In the genomic region with DNA sequence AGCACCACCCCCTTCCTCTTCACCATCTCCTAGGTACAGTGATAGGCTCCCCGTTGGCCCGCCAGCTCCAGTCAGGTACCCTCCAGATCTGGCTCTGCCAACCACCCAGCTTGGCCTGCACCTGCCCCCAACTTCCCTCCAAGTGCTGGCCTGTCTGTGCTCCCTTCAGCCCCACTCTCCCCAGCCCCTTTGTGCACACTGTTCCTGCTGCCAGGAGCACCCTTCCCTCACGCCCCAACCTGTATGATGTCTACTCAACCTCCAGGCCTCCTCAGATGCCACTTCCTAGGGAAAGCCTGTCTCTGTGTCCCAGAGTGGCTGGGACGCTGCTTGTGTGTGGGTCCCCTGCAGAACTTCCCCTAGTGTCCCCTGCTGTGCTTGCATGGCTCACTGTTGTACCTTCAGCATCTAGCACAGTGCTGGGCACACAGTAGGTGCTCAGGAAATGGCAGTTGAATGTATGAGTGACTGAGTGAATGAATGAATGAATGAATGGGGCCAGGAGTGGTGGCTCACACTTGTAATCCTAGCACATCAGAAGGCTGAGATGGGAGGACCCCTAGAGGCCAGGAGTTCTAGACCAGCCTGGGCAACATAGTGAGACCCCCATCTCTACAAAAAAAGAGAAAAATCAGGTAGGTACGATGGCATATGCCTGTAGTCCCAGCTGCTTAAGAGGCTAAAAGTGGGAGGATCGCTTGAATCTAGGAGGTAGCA, we compare ENCODE assay signal across 19 cellular contexts. TPM values are rescaled to one million over a fixed set of nuclear protein-coding genes. Genes with fewer than 3 reads are reported as not detected.
DNase-seq lines count a peak whose midpoint lies in the region; ATAC-seq and TF ChIP-seq lines count a peak whose summit lies in the region.
"Had no signal": no experiment of that assay in that cellular context is flagged by ENCODE, and none has a peak within 500 bp of the region (broad histone marks: within the 10 kb centered on the region; RNA-seq: fewer than 3 reads in every experiment).

No MANE protein-coding gene starts in this region.

- no peaks in the 10 kb centered on the region for H3K9me3 Mint-ChIP-seq in activated CD4-positive, alpha-beta T cell treated with anti-CD3 and anti-CD28 coated beads, Interleukin-2, amount 10 ng/mL, durations not matched to agents 24 days and 14 days
- H3K9me3 Mint-ChIP-seq: nephron had no signal

- H3K27me3 Mint-ChIP-seq in activated CD4-positive, alpha-beta T cell treated with anti-CD3 and anti-CD28 coated beads, Interleukin-2, amount 10 ng/mL, durations not matched to agents 24 days and 14 days: peaks cover 16% of the 10 kb centered on the region

- H3K9me2 ChIP-seq in Loucy (replicated peaks; ENCODE audit: low read depth, low read length): no peaks in the 10 kb centered on the region

- H3K9me3 ChIP-seq in Loucy (ENCODE audit: insufficient read depth, low read depth, low read length): no peaks in the 10 kb centered on the region
- no peaks in the 10 kb centered on the region for H3K9me3 ChIP-seq in colonic mucosa
- H3K9me3 ChIP-seq in spleen: no peaks in the 10 kb centered on the region
- no peaks in the 10 kb centered on the region for H3K9me3 ChIP-seq in BE2C
- H3K9me3 ChIP-seq: tibial artery had no signal

- H3K27me3 ChIP-seq in Loucy (ENCODE audit: insufficient read depth, low read length, poor library complexity, severe bottlenecking): peaks cover 40% of the 10 kb centered on the region
- no peaks in the 10 kb centered on the region for H3K27me3 ChIP-seq in colonic mucosa
- no peaks in the 10 kb centered on the region for H3K27me3 ChIP-seq in spleen (replicated peaks in 1 of 7)
- H3K27me3 ChIP-seq in BE2C: no peaks in the 10 kb centered on the region

- no peaks in the 10 kb centered on the region for H3K79me2 ChIP-seq in Loucy (ENCODE audit: insufficient read depth, low read length)

- peaks cover 34% of the 10 kb centered on the region for H3K4me1 ChIP-seq in Loucy (ENCODE audit: insufficient read depth, low read length, poor library complexity, severe bottlenecking)
- H3K4me1 ChIP-seq in colonic mucosa: no peaks in the 10 kb centered on the region
- peaks cover 18 to 73% (median 52%) of the 10 kb centered on the region in 6 donors for H3K4me1 ChIP-seq in spleen
- no peaks in the 10 kb centered on the region for H3K4me1 ChIP-seq in BE2C
- H3K4me1 ChIP-seq: tibial artery had no signal

- TF ChIP-seq POLR2A in spleen (IDR thresholded peaks at IDR 0.05): no peak

- H3F3A ChIP-seq in Loucy (ENCODE audit: low read depth): 0 out of 2 replicates have a peak, but pooled peaks cover 5% of the 10 kb centered on the region

- H3K27ac ChIP-seq in colonic mucosa (peak overlapping the region; percentile 73), spleen (peak overlapping the region in 5 of 8 donors; percentile 89 to 96 (median 91))
- H3K27ac ChIP-seq: GM23248, tibial artery, VCaP had no signal

- no peak for ATAC-seq in GM18520 (IDR thresholded peaks at IDR 0.05; ENCODE audit: unreplicated experiment)
- ATAC-seq: SK-N-SH treated with all-trans-retinoic acid at 6 μM for 48 hours had no signal

- H4K20me1 ChIP-seq in Loucy (ENCODE audit: insufficient read depth, low read length, poor library complexity, severe bottlenecking): no peaks in the 10 kb centered on the region

- peak overlapping the region; percentile 22 for H3K27ac Mint-ChIP-seq in activated CD4-positive, alpha-beta T cell treated with anti-CD3 and anti-CD28 coated beads, Interleukin-2, amount 10 ng/mL, durations not matched to agents 24 days and 14 days
- H3K27ac Mint-ChIP-seq: nephron had no signal

- H2AFZ ChIP-seq in Loucy (ENCODE audit: low read length): no peak overlapping the region
- H2AFZ ChIP-seq: GM23248 had no signal

- H3K4me1 Mint-ChIP-seq in activated CD4-positive, alpha-beta T cell treated with anti-CD3 and anti-CD28 coated beads, Interleukin-2, amount 10 ng/mL, durations not matched to agents 24 days and 14 days: peaks cover 47% of the 10 kb centered on the region

- peaks cover 21% of the 10 kb centered on the region for H3K36me3 Mint-ChIP-seq in activated CD4-positive, alpha-beta T cell treated with anti-CD3 and anti-CD28 coated beads, Interleukin-2, amount 10 ng/mL, durations not matched to agents 24 days and 14 days (ENCODE audit: low read depth)

- no peak overlapping the region for H3K4me2 ChIP-seq in Loucy (ENCODE audit: low read depth, low read length, poor library complexity, severe bottlenecking)

- H3K36me3 ChIP-seq in Loucy (ENCODE audit: insufficient read depth, low read length) (no peaks in the 10 kb centered on the region), colonic mucosa (no peaks in the 10 kb centered on the region), spleen (peaks cover 0 to 46% (median 18%) of the 10 kb centered on the region in 6 donors), BE2C (no peaks in the 10 kb centered on the region)
- H3K36me3 ChIP-seq: tibial artery had no signal

- H3K4me3 ChIP-seq in Loucy (ENCODE audit: low read length, poor library complexity, severe bottlenecking): no peak overlapping the region
- no peak overlapping the region for H3K4me3 ChIP-seq in colonic mucosa
- no peak overlapping the region for H3K4me3 ChIP-seq in spleen
- H3K4me3 ChIP-seq in BE2C (ENCODE audit: low read depth, low read length): no peak overlapping the region
- H3K4me3 ChIP-seq: GM23248, tibial artery had no signal

- no peak overlapping the region for H3K9ac ChIP-seq in Loucy (ENCODE audit: low read depth, low read length, poor library complexity, severe bottlenecking)
- no peak overlapping the region for H3K9ac ChIP-seq in colonic mucosa (ENCODE audit: low read depth in 2 of 2, low read length in 2 of 2)
- H3K9ac ChIP-seq: GM23248 had no signal

- DNase-seq in activated CD4-positive, alpha-beta T cell treated with anti-CD3 and anti-CD28 coated beads, Interleukin-2, amount 10 ng/mL, durations not matched to agents 24 days and 14 days: no peak
- DNase-seq in activated CD4-positive, alpha-beta T cell treated with anti-CD3 and anti-CD28 coated beads for 48 hours: no peak
- no peak for DNase-seq in colonic mucosa
- peak; percentile 77 for DNase-seq in spleen
- DNase-seq in BE2C: no peak
- DNase-seq in effector CD4-positive, alpha-beta T cell: no peak
- DNase-seq: hypothalamus; NCI-H1092 treated with DMSO at 0.1 percent for 48 hours; NCI-H345; stimulated activated CD4-positive, alpha-beta T cell treated with anti-CD3 and anti-CD28 coated beads, Interleukin-1b, Interleukin-23, amount 100 ng/mL, for 48 hours had no signal

- H3K4me3 Mint-ChIP-seq in activated CD4-positive, alpha-beta T cell treated with anti-CD3 and anti-CD28 coated beads, Interleukin-2, amount 10 ng/mL, durations not matched to agents 24 days and 14 days: no peak overlapping the region
- H3K4me3 Mint-ChIP-seq: nephron had no signal

- WGBS in spleen, 5 donors: 87 to 94% (median 91%) methylated on average over 6 of the region's 6 CpGs

- intact Hi-C loops in activated CD4-positive, alpha-beta T cell treated with anti-CD3 and anti-CD28 coated beads, Interleukin-2, amount 10 ng/mL, durations not matched to agents 24 days and 14 days (cut with micrococcal nuclease): loop anchor here (5.0 kb wide), 1 partner anchor 95 kb away; the partner anchor contains the start of gene PMEPA1
- intact Hi-C loops in colonic mucosa (cut with DNase I) (no loop called here), spleen (cut with DNase I; ENCODE audit: low total_unique reads) (loop anchor here (5.0 kb wide), 1 partner anchor 230 kb away; no protein-coding TSS in a partner anchor)

- TF ChIP-seq CTCF in Loucy (conservative IDR thresholded peaks at IDR 0.05; ENCODE audit: low read length): peak; percentile 14; the same call in 1 of the 2 replicates
- no peak for TF ChIP-seq CTCF in colonic mucosa (IDR thresholded peaks at IDR 0.05)
- no peak for TF ChIP-seq CTCF in spleen (IDR thresholded peaks at IDR 0.05 in 8 of 11, conservative IDR thresholded peaks at IDR 0.05 in 3 of 11)
- no peak for TF ChIP-seq CTCF in BE2C (IDR thresholded peaks at IDR 0.05; ENCODE audit: low read depth, low read length)

RNA-seq across cellular contexts. Expression of gene ZBP1, which starts 3.0 kb away (rescaled TPM):
- total RNA-seq in activated CD4-positive, alpha-beta T cell treated with anti-CD3 and anti-CD28 coated beads, Interleukin-2, amount 10 ng/mL, durations not matched to agents 24 days and 14 days: 0.51 and 0.62 TPM in 2 replicates
- total RNA-seq in colonic mucosa (1 to 10 TPM; 2.7 to 3.4 TPM), spleen (10 to 100 TPM; 11.7 to 28.4 (median 20.9) TPM)
- polyA plus RNA-seq in spleen: 10 to 100 TPM in 1 of 3 donors, 1 to 10 TPM in 2; 8.6 to 11.2 (median 9.8) TPM
- polyA plus RNA-seq in BE2C (2012; ENCODE audit: insufficient read depth, insufficient read length, low read depth): not detected
- total RNA-seq: astrocyte, fibroblast of lung, GM23248 had no signal
- polyA plus RNA-seq: fibroblast of lung, GM23248 had no signal

RNA-seq across cellular contexts. Expression of gene PCK1, which starts 56.3 kb away (rescaled TPM):
- not detected in 2 replicates for total RNA-seq in activated CD4-positive, alpha-beta T cell treated with anti-CD3 and anti-CD28 coated beads, Interleukin-2, amount 10 ng/mL, durations not matched to agents 24 days and 14 days
- 100 to 1,000 TPM; 272 TPM for total RNA-seq in colonic mucosa
- under 1 TPM in 4 of 7 donors, not detected in 3; 0.17 to 0.67 (median 0.41) TPM for total RNA-seq in spleen
- under 1 TPM; 0.04 to 0.13 (median 0.05) TPM for polyA plus RNA-seq in spleen
- polyA plus RNA-seq in BE2C (2012; ENCODE audit: insufficient read depth, insufficient read length, low read depth): not detected
- total RNA-seq: astrocyte, GM23248 had no signal
- polyA plus RNA-seq: fibroblast of lung, GM23248 had no signal

Comparison
In these comparisons a context has a peak if more than half of its experiments do, and no peak if none do; other contexts are left out.
1. RNA of gene PCK1, which starts 56.3 kb away (total RNA-seq): 272 TPM in colonic mucosa; 0.17 to 0.67 TPM in spleen and not detected in activated CD4-positive, alpha-beta T cell treated with anti-CD3 and anti-CD28 coated beads, Interleukin-2, amount 10 ng/mL, durations not matched to agents 24 days and 14 days; every median in the first group is over 100 times any median in the second.